Comparison of ENCODE assay signal across 8 cellular contexts in the genomic region with DNA sequence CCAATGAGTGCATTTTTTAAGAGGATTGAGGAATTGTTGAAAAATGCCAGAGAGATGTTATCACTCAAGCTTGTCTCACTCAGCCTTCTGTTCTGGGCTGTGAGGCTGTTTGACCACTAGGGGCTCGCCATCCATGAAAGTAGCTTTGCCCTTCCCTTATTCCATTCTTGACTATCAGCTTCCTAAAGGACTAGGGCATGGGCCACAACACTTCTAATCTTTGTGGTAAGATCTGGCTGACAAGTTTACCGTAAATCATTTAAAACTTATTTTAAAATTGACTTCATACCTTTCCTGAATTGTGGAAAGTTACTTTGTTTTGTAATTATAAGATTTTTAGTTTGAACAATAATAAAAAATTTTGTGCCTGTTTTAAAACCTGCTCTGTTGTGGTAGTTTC. TPM values are rescaled to one million over a fixed set of nuclear protein-coding genes. Genes with fewer than 3 reads are reported as not detected.
DNase-seq lines count a peak whose midpoint lies in the region; ATAC-seq, FAIRE-seq and TF ChIP-seq lines count a peak whose summit lies in the region.

No MANE protein-coding gene starts in this region.

- H3K4ac ChIP-seq in mesenchymal stem cell (ENCODE audit: low read depth in 1 of 2, low read length in 2 of 2), result no peak overlapping the region

- peaks cover 13% of the 10 kb centered on the region for H3K79me1 ChIP-seq in mesenchymal stem cell (replicated peaks; ENCODE audit: low read length, poor library complexity, severe bottlenecking)

- H3K9me3 Mint-ChIP-seq in stimulated activated naive CD8-positive, alpha-beta T cell treated with anti-CD3 and anti-CD28 coated beads, Interleukin-15, amount 100 ng/mL, for 72 hours, result no peaks in the 10 kb centered on the region

- DNase-seq in AG09319 (ENCODE audit: extremely low read depth, low read depth) (no peak), GM19239 (ENCODE audit: insufficient read length, low spot score) (peak; percentile 43), mesenchymal stem cell (peak; percentile 73), KG1 (lab: John Stamatoyannopoulos, UW) (no peak)
- no peak for DNase-seq in stimulated activated CD8-positive, alpha-beta memory T cell treated with anti-CD3 and anti-CD28 coated beads, Interleukin-4, amount 100 ng/mL, for 48 hours
- DNase-seq in stimulated activated naive CD8-positive, alpha-beta T cell treated with anti-CD3 and anti-CD28 coated beads, Interleukin-15, amount 100 ng/mL, for 72 hours, result no peak

- H2AK5ac ChIP-seq in mesenchymal stem cell (ENCODE audit: low read length, severe bottlenecking), result no peak overlapping the region

- H3K9me2 ChIP-seq in OCI-LY1 (ENCODE audit: low read depth, low read length), result no peaks in the 10 kb centered on the region

- no peak overlapping the region for H3K4me3 Mint-ChIP-seq in stimulated activated naive CD8-positive, alpha-beta T cell treated with anti-CD3 and anti-CD28 coated beads, Interleukin-15, amount 100 ng/mL, for 72 hours

- no peak overlapping the region for H3K4me3 ChIP-seq in OCI-LY1 (ENCODE audit: low read depth, low read length, poor library complexity, severe bottlenecking)
- no peak overlapping the region for H3K4me3 ChIP-seq in mesenchymal stem cell (ENCODE audit: insufficient read depth in 1 of 2, low read depth in 1 of 2, low read length in 2 of 2)

- H2BK15ac ChIP-seq in mesenchymal stem cell (ENCODE audit: low read depth, poor library complexity, severe bottlenecking), result no peak overlapping the region

- H3K9me3 ChIP-seq in OCI-LY1 (ENCODE audit: low read length) (no peaks in the 10 kb centered on the region), mesenchymal stem cell (ENCODE audit: control insufficient read depth, low read length) (no peaks in the 10 kb centered on the region)

- 40% methylated on average over 1 of the region's 2 CpGs for WGBS in mesenchymal stem cell

- no peak overlapping the region for H3K23ac ChIP-seq in mesenchymal stem cell (ENCODE audit: low read length in 2 of 2)

- FAIRE-seq in GM19239 (lab: Jason Lieb, UNC), result peak; percentile 21
- FAIRE-seq in endometrium (lab: Jason Lieb, UNC), result peak; percentile 83

- no peaks in the 10 kb centered on the region for H4K20me1 ChIP-seq in OCI-LY1 (ENCODE audit: insufficient read depth, low read length)

- H3K4me1 Mint-ChIP-seq in stimulated activated naive CD8-positive, alpha-beta T cell treated with anti-CD3 and anti-CD28 coated beads, Interleukin-15, amount 100 ng/mL, for 72 hours, result no peaks in the 10 kb centered on the region

- no peak overlapping the region for H3K18ac ChIP-seq in mesenchymal stem cell (ENCODE audit: low read depth in 1 of 2, low read length in 2 of 2)

- H2BK120ac ChIP-seq in mesenchymal stem cell (ENCODE audit: low read depth, low read length), result no peak overlapping the region

- H3K9ac ChIP-seq in OCI-LY1 (ENCODE audit: low read length), result no peak overlapping the region
- H3K9ac ChIP-seq in mesenchymal stem cell (ENCODE audit: low read length), result no peak overlapping the region

- H3K27ac ChIP-seq in OCI-LY1 (ENCODE audit: low read depth, low read length, poor library complexity, severe bottlenecking) (no peak overlapping the region), mesenchymal stem cell (ENCODE audit: low read length, poor library complexity, severe bottlenecking) (no peak overlapping the region)

- no peak overlapping the region for H4K91ac ChIP-seq in mesenchymal stem cell (ENCODE audit: low read length)

- H3K4me1 ChIP-seq in OCI-LY1 (ENCODE audit: insufficient read depth, low read length, severe bottlenecking), result no peaks in the 10 kb centered on the region
- H3K4me1 ChIP-seq in mesenchymal stem cell (ENCODE audit: control insufficient read depth, insufficient read depth, low read depth, low read length), result peaks cover 1% of the 10 kb centered on the region

- no peaks in the 10 kb centered on the region for H3K27me3 ChIP-seq in OCI-LY1 (ENCODE audit: insufficient read depth, low read length)
- no peaks in the 10 kb centered on the region for H3K27me3 ChIP-seq in mesenchymal stem cell (ENCODE audit: control insufficient read depth in 1 of 2, insufficient read depth in 1 of 2, low read length in 2 of 2)

- H3K4me2 ChIP-seq in OCI-LY1 (ENCODE audit: low read length) (no peak overlapping the region), mesenchymal stem cell (ENCODE audit: low read length, poor library complexity, severe bottlenecking) (no peak overlapping the region)

- no peak overlapping the region for H3K27ac Mint-ChIP-seq in stimulated activated naive CD8-positive, alpha-beta T cell treated with anti-CD3 and anti-CD28 coated beads, Interleukin-15, amount 100 ng/mL, for 72 hours

- H3K36me3 ChIP-seq in OCI-LY1 (ENCODE audit: insufficient read depth, low read length) (peaks cover 26% of the 10 kb centered on the region), mesenchymal stem cell (ENCODE audit: control insufficient read depth in 1 of 2, insufficient read depth in 2 of 2, low read depth in 1 of 2, low read length in 2 of 2) (peaks cover 28 to 37% of the 10 kb centered on the region in 2 experiments)

- ATAC-seq in stimulated activated naive CD8-positive, alpha-beta T cell treated with anti-CD3 and anti-CD28 coated beads, Interleukin-15, amount 100 ng/mL, for 72 hours, result no peak

- no peak overlapping the region for H4K8ac ChIP-seq in mesenchymal stem cell (ENCODE audit: low read length)

- H2BK5ac ChIP-seq in mesenchymal stem cell (ENCODE audit: low read depth, low read length, poor library complexity, severe bottlenecking), result no peak overlapping the region

- H3K79me2 ChIP-seq in OCI-LY1 (ENCODE audit: insufficient read depth, low read length), result no peaks in the 10 kb centered on the region

- H3F3A ChIP-seq in OCI-LY1 (ENCODE audit: insufficient read depth, low read length), result no peaks in the 10 kb centered on the region

- no peak overlapping the region for H3K14ac ChIP-seq in mesenchymal stem cell (ENCODE audit: low read length in 2 of 2)

- no peak overlapping the region for H2BK12ac ChIP-seq in mesenchymal stem cell (ENCODE audit: low read length in 2 of 2)

- H3K27me3 Mint-ChIP-seq in stimulated activated naive CD8-positive, alpha-beta T cell treated with anti-CD3 and anti-CD28 coated beads, Interleukin-15, amount 100 ng/mL, for 72 hours, result no peaks in the 10 kb centered on the region

- TF ChIP-seq CTCF in AG09319 (IDR thresholded peaks at IDR 0.05; ENCODE audit: low read depth, low read length) (peak; percentile 66), OCI-LY1 (IDR thresholded peaks at IDR 0.05; ENCODE audit: low read length) (peak; percentile 62)

- H2AFZ ChIP-seq in OCI-LY1 (ENCODE audit: low read length) (no peak overlapping the region), mesenchymal stem cell (ENCODE audit: low read depth, low read length) (no peak overlapping the region)

RNA-seq across cellular contexts. Expression of gene TJP2, which starts 49.5 kb away (rescaled TPM):
- polyA plus RNA-seq in mesenchymal stem cell (2013, experiment 1 of 2), result 14.6 TPM
- 13.8 TPM for polyA plus RNA-seq in mesenchymal stem cell (2013, experiment 2 of 2)

Comparison
In these comparisons a context has a peak if more than half of its experiments do, and no peak if none do; other contexts are left out.
1. DNase-seq: peak in GM19239 (single experiment) and mesenchymal stem cell (single experiment); none in AG09319 (single experiment), KG1 (single experiment), stimulated activated CD8-positive, alpha-beta memory T cell treated with anti-CD3 and anti-CD28 coated beads, Interleukin-4, amount 100 ng/mL, for 48 hours (single experiment) and stimulated activated naive CD8-positive, alpha-beta T cell treated with anti-CD3 and anti-CD28 coated beads, Interleukin-15, amount 100 ng/mL, for 72 hours (0 of 2).